In genomic region chr19:9811139-9811538, GRCh38 we compare ENCODE assay signal across 16 cellular contexts. TPM values are rescaled to one million over a fixed set of nuclear protein-coding genes. Genes with fewer than 3 reads are reported as not detected.
DNase-seq lines count a peak whose midpoint lies in the region; ATAC-seq and TF ChIP-seq lines count a peak whose summit lies in the region.
"Had no signal": no experiment of that assay in that cellular context is flagged by ENCODE, and none has a peak within 500 bp of the region (broad histone marks: within the 10 kb centered on the region; RNA-seq: fewer than 3 reads in every experiment).

No MANE protein-coding gene starts in this region.

- H3K27me3 Mint-ChIP-seq in activated naive CD4-positive, alpha-beta T cell treated with anti-CD3 and anti-CD28 coated beads, Interleukin-2, amount 10 ng/mL, durations not matched to agents 7 days and 5 days, result no peaks in the 10 kb centered on the region

- peak overlapping the region; percentile 20 for H3K23ac ChIP-seq in neuronal stem cell (ENCODE audit: low read depth, low read length, poor library complexity)

- peak overlapping the region; percentile 82 for H4K8ac ChIP-seq in neuronal stem cell (ENCODE audit: low read depth, low read length)

- H3K27ac ChIP-seq in neuronal stem cell (replicated peaks; ENCODE audit: low read length) (no peak overlapping the region), thymus (ENCODE audit: low read depth) (peak overlapping the region; percentile 66), foreskin keratinocyte (no peak overlapping the region)
- H3K27ac ChIP-seq: BLaER1 had no signal

- H2BK5ac ChIP-seq in neuronal stem cell (ENCODE audit: low read length), result no peak overlapping the region

- no peak overlapping the region for H4K91ac ChIP-seq in neuronal stem cell (ENCODE audit: low read depth, low read length, poor library complexity)

- H3K4me1 ChIP-seq in neuronal stem cell (ENCODE audit: control insufficient read depth in 2 of 2, insufficient read depth in 1 of 2, low read depth in 1 of 2, low read length in 2 of 2) (no peaks in the 10 kb centered on the region), thymus (ENCODE audit: control insufficient read depth, insufficient read depth, low read length) (peaks cover 34% of the 10 kb centered on the region), foreskin keratinocyte (no peaks in the 10 kb centered on the region)
- H3K4me1 ChIP-seq: BLaER1, Caco-2 had no signal

- H3K4me2 ChIP-seq in neuronal stem cell (ENCODE audit: insufficient read depth, low read length, poor library complexity, severe bottlenecking), result no peak overlapping the region
- H3K4me2 ChIP-seq: BLaER1 had no signal

- H2AK5ac ChIP-seq in neuronal stem cell (ENCODE audit: low read depth, low read length), result no peak overlapping the region

- H3K27me3 ChIP-seq in neuronal stem cell (ENCODE audit: control insufficient read depth in 3 of 3, insufficient read depth in 3 of 3, low read depth in 1 of 3, low read length in 3 of 3), result no peaks in the 10 kb centered on the region
- no peaks in the 10 kb centered on the region for H3K27me3 ChIP-seq in thymus (ENCODE audit: control insufficient read depth, insufficient read depth)
- no peaks in the 10 kb centered on the region for H3K27me3 ChIP-seq in foreskin keratinocyte
- H3K27me3 ChIP-seq: BLaER1 had no signal

- TF ChIP-seq CTCF in foreskin keratinocyte (conservative IDR thresholded peaks at IDR 0.05), result no peak

- peaks cover 26% of the 10 kb centered on the region for H3K4me1 Mint-ChIP-seq in activated naive CD4-positive, alpha-beta T cell treated with anti-CD3 and anti-CD28 coated beads, Interleukin-2, amount 10 ng/mL, durations not matched to agents 7 days and 5 days
- H3K4me1 Mint-ChIP-seq: H9 had no signal

- peak overlapping the region; percentile 70 for H3K9ac ChIP-seq in neuronal stem cell (ENCODE audit: low read depth, low read length, poor library complexity)
- H3K9ac ChIP-seq: BLaER1 had no signal

- H3K9me3 Mint-ChIP-seq in activated naive CD4-positive, alpha-beta T cell treated with anti-CD3 and anti-CD28 coated beads, Interleukin-2, amount 10 ng/mL, durations not matched to agents 7 days and 5 days, result peaks cover 10% of the 10 kb centered on the region

- peaks cover 5% of the 10 kb centered on the region for H3K79me1 ChIP-seq in neuronal stem cell (ENCODE audit: low read depth, low read length)

- H3K4ac ChIP-seq in neuronal stem cell (ENCODE audit: low read length), result no peak overlapping the region

- H2BK12ac ChIP-seq in neuronal stem cell (ENCODE audit: low read length), result peak overlapping the region; percentile 84

- H3K27ac Mint-ChIP-seq in activated naive CD4-positive, alpha-beta T cell treated with anti-CD3 and anti-CD28 coated beads, Interleukin-2, amount 10 ng/mL, durations not matched to agents 7 days and 5 days, result peak overlapping the region; percentile 52
- H3K27ac Mint-ChIP-seq: H9 had no signal

- no peak for DNase-seq in activated naive CD4-positive, alpha-beta T cell treated with anti-CD3 and anti-CD28 coated beads, Interleukin-2, amount 10 ng/mL, durations not matched to agents 7 days and 5 days
- DNase-seq in activated naive CD4-positive, alpha-beta T cell treated with anti-CD3 and anti-CD28 coated beads, Interleukin-2, amount 50 U/mL, for 16 hours, result no peak
- DNase-seq in neuronal stem cell (ENCODE audit: low spot score) (no peak), foreskin keratinocyte (no peak), pons (ENCODE audit: low spot score) (no peak)
- DNase-seq: 8988T; AML-193; Caco-2; CD8-positive, alpha-beta memory T cell; DND-41; GDM1; GOT3; H9 had no signal

- no CpG with 5 or more reads among the region's 21 CpGs for WGBS in neuronal stem cell (ENCODE audit: extremely low coverage in 2 of 2, insufficient read length in 2 of 2, insufficient replicate concordance in 1 of 2), 2 donors
- 98% methylated on average over 21 of the region's 21 CpGs for WGBS in thymus

- H3K36me3 ChIP-seq in neuronal stem cell (replicated peaks in 1 of 2; ENCODE audit: control insufficient read depth in 2 of 2, insufficient read depth in 2 of 2, low read length in 2 of 2) (peaks cover 29 to 65% of the 10 kb centered on the region in 2 donors), thymus (ENCODE audit: control insufficient read depth, insufficient read depth) (peaks cover 49% of the 10 kb centered on the region)

- H3K9me3 ChIP-seq in neuronal stem cell (replicated peaks in 1 of 2; ENCODE audit: control insufficient read depth in 2 of 2, insufficient read depth in 1 of 2, low read depth in 1 of 2, low read length in 2 of 2), result peaks cover 0 to 5% of the 10 kb centered on the region in 2 donors
- peaks cover 11% of the 10 kb centered on the region for H3K9me3 ChIP-seq in thymus (ENCODE audit: control insufficient read depth)

- ATAC-seq in esophagus mucosa, result peak; percentile 24
- ATAC-seq in foreskin keratinocyte, result no peak

- H3K36me3 Mint-ChIP-seq in activated naive CD4-positive, alpha-beta T cell treated with anti-CD3 and anti-CD28 coated beads, Interleukin-2, amount 10 ng/mL, durations not matched to agents 7 days and 5 days, result peaks cover 40% of the 10 kb centered on the region

- H2BK15ac ChIP-seq in neuronal stem cell (ENCODE audit: low read length), result no peak overlapping the region

- H3K4me3 ChIP-seq in neuronal stem cell (ENCODE audit: low read length in 2 of 2), result peak overlapping the region in 1 of 2 donors; percentile 9
- H3K4me3 ChIP-seq in thymus (ENCODE audit: low read length), result no peak overlapping the region
- H3K4me3 ChIP-seq: BLaER1 had no signal

- no peak overlapping the region for H3K14ac ChIP-seq in neuronal stem cell (ENCODE audit: low read length)

- H3K4me3 Mint-ChIP-seq in activated naive CD4-positive, alpha-beta T cell treated with anti-CD3 and anti-CD28 coated beads, Interleukin-2, amount 10 ng/mL, durations not matched to agents 7 days and 5 days, result no peak overlapping the region
- H3K4me3 Mint-ChIP-seq: H9 had no signal

- no peak overlapping the region for H2AFZ ChIP-seq in neuronal stem cell (ENCODE audit: low read length)

- no peak overlapping the region for H2BK120ac ChIP-seq in neuronal stem cell (ENCODE audit: low read depth, low read length)

- CTCF ChIA-PET in activated naive CD4-positive, alpha-beta T cell treated with anti-CD3 and anti-CD28 coated beads, Interleukin-2, amount 10 ng/mL, durations not matched to agents 7 days and 5 days (lab: Charles Lee), result no interaction called here

- no peak overlapping the region for H3K18ac ChIP-seq in neuronal stem cell (ENCODE audit: low read length)

RNA-seq across cellular contexts. Expression of gene FBXL12, which starts 7.7 kb away (rescaled TPM):
- total RNA-seq in esophagus mucosa (13.2 TPM), foreskin keratinocyte (16.6 and 18.1 TPM in 2 replicates)
- polyA plus RNA-seq in neuronal stem cell (2013, experiment 1 of 2), result 24.5 TPM
- polyA plus RNA-seq in neuronal stem cell (2013, experiment 2 of 2), result 22.9 TPM
- polyA plus RNA-seq in thymus (40.1 TPM), foreskin keratinocyte (16.9 TPM in 2 replicates)

RNA-seq across cellular contexts. Expression of gene UBL5, which starts 16.6 kb away (rescaled TPM):
- total RNA-seq in esophagus mucosa (297 TPM), foreskin keratinocyte (412 TPM in 2 replicates)
- polyA plus RNA-seq in neuronal stem cell (2013, experiment 1 of 2), result 416 TPM
- 386 TPM for polyA plus RNA-seq in neuronal stem cell (2013, experiment 2 of 2)
- polyA plus RNA-seq in thymus (749 TPM), foreskin keratinocyte (708 and 777 TPM in 2 replicates)

RNA-seq across cellular contexts. Expression of gene PIN1, which starts 24.0 kb away (rescaled TPM):
- 54.4 TPM for total RNA-seq in esophagus mucosa
- polyA plus RNA-seq in neuronal stem cell (2013, experiment 1 of 2), result 78.9 TPM
- 76.3 TPM for polyA plus RNA-seq in neuronal stem cell (2013, experiment 2 of 2)
- polyA plus RNA-seq in thymus, result 87.5 TPM
- total RNA-seq in foreskin keratinocyte, result 81.7 and 89.0 TPM in 2 replicates
- polyA plus RNA-seq in foreskin keratinocyte, result 130 and 131 TPM in 2 replicates

RNA-seq across cellular contexts. Expression of gene ZNF846, which starts 42.6 kb away (rescaled TPM):
- total RNA-seq in esophagus mucosa (13.0 TPM), foreskin keratinocyte (4.0 and 5.4 TPM in 2 replicates)
- 4.6 TPM for polyA plus RNA-seq in neuronal stem cell (2013, experiment 1 of 2)
- polyA plus RNA-seq in neuronal stem cell (2013, experiment 2 of 2), result 4.7 TPM
- polyA plus RNA-seq in thymus (23.1 TPM), foreskin keratinocyte (2.1 and 2.2 TPM in 2 replicates)
